10 cellular contexts compared by ENCODE assay signal in the genomic region with DNA sequence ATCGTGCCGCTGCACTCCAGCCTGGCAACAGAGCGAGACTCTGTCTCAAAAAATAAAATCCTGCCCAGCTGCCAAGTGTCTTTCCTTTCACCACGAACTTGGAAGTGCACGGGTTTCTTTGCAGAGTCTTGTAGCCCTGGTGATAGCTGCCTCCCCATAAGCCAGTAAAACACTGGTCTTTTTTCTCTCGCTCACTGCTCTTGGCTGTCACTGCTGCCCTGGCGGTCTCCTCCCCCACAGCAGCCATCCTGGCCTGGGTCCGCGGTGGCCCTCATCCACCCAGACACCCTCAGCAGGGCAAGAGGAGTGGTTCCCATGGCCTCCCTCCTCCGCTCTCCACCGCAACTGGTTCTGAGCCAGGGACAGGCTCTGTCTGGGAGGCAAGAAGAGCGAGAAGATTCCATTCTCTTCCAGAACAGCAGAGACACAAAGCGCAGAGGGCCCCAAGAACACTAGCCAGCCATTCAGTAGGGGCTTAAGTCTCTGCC. TPM values are rescaled to one million over a fixed set of nuclear protein-coding genes. Genes with fewer than 3 reads are reported as not detected.
DNase-seq lines count a peak whose midpoint lies in the region; ATAC-seq, FAIRE-seq and TF ChIP-seq lines count a peak whose summit lies in the region.
"Had no signal": no experiment of that assay in that cellular context is flagged by ENCODE, and none has a peak within 500 bp of the region (broad histone marks: within the 10 kb centered on the region; RNA-seq: fewer than 3 reads in every experiment).

No MANE protein-coding gene starts in this region.

- H3K27me3 ChIP-seq in spleen (replicated peaks in 1 of 7) = no peaks in the 10 kb centered on the region
- no peaks in the 10 kb centered on the region for H3K27me3 ChIP-seq in PC-9 (ENCODE audit: insufficient read depth, low read depth)

- no peaks in the 10 kb centered on the region for H3K79me2 ChIP-seq in PC-9 (ENCODE audit: low read depth)

- ATAC-seq in left colon = peak; percentile 14

- H3K36me3 Mint-ChIP-seq in chondrocyte (ENCODE audit: low read depth) = peaks cover 10% of the 10 kb centered on the region

- H3K4me1 ChIP-seq in spleen (peaks cover 0 to 49% (median 18%) of the 10 kb centered on the region in 6 donors), PC-9 (replicated peaks; ENCODE audit: insufficient read depth) (no peaks in the 10 kb centered on the region)

- H4K20me1 ChIP-seq in PC-9 (ENCODE audit: insufficient read depth) = no peaks in the 10 kb centered on the region; the same call in 1 of the 2 replicates

- intact Hi-C loops in left colon (cut with DNase I, micrococcal nuclease) = no loop called here
- intact Hi-C loops in spleen (cut with DNase I; ENCODE audit: low total_unique reads) = no loop called here
- intact Hi-C loops in PC-9 (cut with micrococcal nuclease; ENCODE audit: unreplicated experiment) = no loop called here

- no peak overlapping the region for H2AFZ ChIP-seq in PC-9

- peak overlapping the region; percentile 41 for H3K27ac Mint-ChIP-seq in chondrocyte (ENCODE audit: unreplicated experiment)

- H3K9me3 ChIP-seq in spleen (no peaks in the 10 kb centered on the region), PC-9 (ENCODE audit: insufficient read depth, low read depth) (no peaks in the 10 kb centered on the region)

- no peak for FAIRE-seq in frontal cortex (lab: Jason Lieb, UNC)
- FAIRE-seq: islet of Langerhans had no signal

- no peaks in the 10 kb centered on the region for H3K9me2 ChIP-seq in PC-9 (ENCODE audit: insufficient read depth)

- peak overlapping the region in 7 of 8 donors; percentile 35 to 65 (median 48) for H3K27ac ChIP-seq in spleen
- H3K27ac ChIP-seq in PC-9 = no peak overlapping the region

- H3K4me3 ChIP-seq in NB4 (ENCODE audit: low read depth, low read length) (peak overlapping the region; percentile 27), spleen (no peak overlapping the region), PC-9 (no peak overlapping the region)

- POLR2A ChIA-PET in PC-9 (lab: Charles Lee; ENCODE audit: unreplicated experiment) = no interaction called here

- H3K36me3 ChIP-seq in spleen (peaks cover 3 to 46% (median 36%) of the 10 kb centered on the region in 6 donors), PC-9 (ENCODE audit: low read depth) (0 out of 2 replicates have a peak, but pooled peaks cover 4% of the 10 kb centered on the region)

- H3F3A ChIP-seq in PC-9 (ENCODE audit: insufficient read depth, low read depth) = no peaks in the 10 kb centered on the region

- WGBS in spleen, 5 donors = 66 to 82% (median 78%) methylated on average over 13 of the region's 13 CpGs

- BruUV-seq in PC-9 (replicated peaks; lab: Mats Ljungman, UMichigan) = no TSS peak

- H3K4me3 Mint-ChIP-seq in chondrocyte (ENCODE audit: unreplicated experiment) = no peak overlapping the region

- H3K4me1 Mint-ChIP-seq in chondrocyte (ENCODE audit: low read depth) = peaks cover 12% of the 10 kb centered on the region

- TF ChIP-seq CTCF in NB4 (IDR thresholded peaks at IDR 0.05; ENCODE audit: low read depth, low read length) (no peak), chondrocyte (IDR thresholded peaks at IDR 0.05) (no peak), spleen (IDR thresholded peaks at IDR 0.05 in 8 of 11, conservative IDR thresholded peaks at IDR 0.05 in 3 of 11) (no peak), PC-9 (conservative IDR thresholded peaks at IDR 0.05) (no peak)

- no peaks in the 10 kb centered on the region for H3K27me3 Mint-ChIP-seq in chondrocyte (ENCODE audit: low read depth)

- H3K4me2 ChIP-seq in PC-9 = no peak overlapping the region

- no peak for TF ChIP-seq POLR2A in NB4 (IDR thresholded peaks at IDR 0.05; ENCODE audit: extremely low read depth, insufficient read length)
- TF ChIP-seq POLR2A in spleen (IDR thresholded peaks at IDR 0.05) = no peak

- peak; percentile 81 for DNase-seq in NB4 (ENCODE audit: low read depth)
- DNase-seq in chondrocyte (ENCODE audit: low spot score) = no peak
- DNase-seq in left colon = peak in 1 of 2 donors; percentile 49
- DNase-seq in spleen = no peak
- no peak for DNase-seq in PC-9
- no peak for DNase-seq in SHP77 (lab: John Stamatoyannopoulos, UW)
- DNase-seq in frontal cortex (ENCODE audit: low spot score in 2 of 2) = no peak
- no peak for DNase-seq in NAMALWA (ENCODE audit: low spot score)
- DNase-seq: NCI-H226 had no signal

- H3K9me3 Mint-ChIP-seq in chondrocyte (ENCODE audit: low read depth) = no peaks in the 10 kb centered on the region

- CTCF ChIA-PET in PC-9 (lab: Charles Lee) = interaction anchor here (0.6 kb wide), 1 partner anchor 923 kb away, joined by 3 read pairs; no protein-coding TSS in a partner anchor

RNA-seq across cellular contexts. Expression of a gene that starts 44.4 kb away (rescaled TPM):
- total RNA-seq in chondrocyte (3.4 to 3.8 TPM (median 3.4 TPM) in 3 replicates), left colon (1 to 10 TPM; 6.0 to 6.8 TPM), spleen (1 to 10 TPM; 2.7 to 4.6 (median 4.0) TPM), PC-9 (2021) (5.3 and 5.6 TPM in 2 replicates), frontal cortex (29.3 TPM)
- polyA plus RNA-seq in spleen = 1 to 10 TPM in 2 of 3 donors, under 1 TPM in 1; 1.00 to 2.4 (median 1.7) TPM
